ENCODE assay signal across 12 cellular contexts in the genomic region with DNA sequence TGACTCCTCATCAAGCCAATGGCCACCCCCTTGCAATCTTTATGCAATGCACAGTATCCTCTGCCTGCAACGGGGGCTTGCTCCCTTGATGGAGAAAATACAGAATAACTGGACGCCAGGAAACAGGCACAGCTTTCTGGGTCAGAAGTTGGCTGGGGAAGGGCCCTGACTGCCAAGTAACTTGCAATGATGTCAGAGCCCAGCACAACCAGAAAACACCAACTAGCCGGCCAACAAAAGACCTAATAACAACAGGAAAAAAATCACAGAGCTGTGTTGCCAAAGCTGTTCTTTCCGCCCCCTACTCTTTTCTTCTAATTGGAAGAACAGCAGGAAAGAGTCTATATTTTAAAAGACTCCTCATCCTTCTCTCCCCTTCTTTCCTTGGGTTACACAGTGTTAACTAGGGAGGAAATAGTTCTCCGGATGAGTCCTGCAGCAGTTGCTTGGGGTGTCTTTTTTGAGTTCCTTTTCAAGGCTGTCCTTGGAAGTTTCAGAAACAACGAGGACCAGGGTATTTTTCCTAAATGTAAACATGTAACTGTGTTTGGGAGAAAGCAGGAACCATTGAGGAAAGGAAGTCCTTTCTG. TPM values are rescaled to one million over a fixed set of nuclear protein-coding genes. Genes with fewer than 3 reads are reported as not detected.
DNase-seq lines count a peak whose midpoint lies in the region; ATAC-seq and TF ChIP-seq lines count a peak whose summit lies in the region.
"Had no signal": no experiment of that assay in that cellular context is flagged by ENCODE, and none has a peak within 500 bp of the region (broad histone marks: within the 10 kb centered on the region; RNA-seq: fewer than 3 reads in every experiment).

No MANE protein-coding gene starts in this region.

- in situ Hi-C loops in G401 (cut with HindIII; ENCODE audit: low sequenced_read_pairs) = no loop called here

- ATAC-seq in left ventricle myocardium superior (no peak), HG02840 (IDR thresholded peaks at IDR 0.05; ENCODE audit: low FRiP score, unreplicated experiment) (no peak)
- ATAC-seq: activated CD8-positive, alpha-beta T cell treated with anti-CD3 and anti-CD28 coated beads for 36 hours; stimulated activated naive B cell treated with anti-CD40 and anti-IgM and Interleukin-4, amounts not matched to agents 10 μg/mL and 1 μg/mL and 100 μg/mL, for 72 hours had no signal

- TF ChIP-seq CTCF in cardiac fibroblast (IDR thresholded peaks at IDR 0.05; ENCODE audit: low read depth, low read length) = no peak

- intact Hi-C loops in left ventricle myocardium superior (cut with micrococcal nuclease) = no loop called here

- DNase-seq in G401 (ENCODE audit: low spot score) (peak; percentile 36), cardiac fibroblast (ENCODE audit: low read depth in 2 of 2) (peak; percentile 19 to 70), left ventricle myocardium superior (peak; percentile 35), putamen (ENCODE audit: low spot score) (peak; percentile 92), SKM-1 treated with dmso at 0.1 percent for 144 hours (lab: John Stamatoyannopoulos, UW; ENCODE audit: unreplicated experiment) (no peak), NCI-H2227 (lab: John Stamatoyannopoulos, UW; ENCODE audit: unreplicated experiment) (no peak), NCI-H524 treated with DMSO at 0.1 percent for 48 hours (lab: John Stamatoyannopoulos, UW) (no peak)
- DNase-seq: activated CD8-positive, alpha-beta T cell treated with anti-CD3 and anti-CD28 coated beads for 36 hours; NCI-H226; stimulated activated naive B cell treated with anti-CD40 and anti-IgM and Interleukin-4, amounts not matched to agents 10 μg/mL and 1 μg/mL and 100 μg/mL, for 72 hours had no signal

- no peak overlapping the region for H3K4me3 ChIP-seq in cardiac fibroblast (replicated peaks in 1 of 2; ENCODE audit: low read depth in 2 of 2, low read length in 2 of 2)
- H3K4me3 ChIP-seq: BLaER1 treated with 17β-estradiol and CSF1 and Interleukin-3, amounts not matched to agents 10 nM and 100 nM had no signal

RNA-seq across cellular contexts. Expression of a gene that starts 1.4 kb away (rescaled TPM):
- total RNA-seq in G401 (2014; rRNA removed; shearing (Covaris generic)) = not detected in 2 replicates
- 19.7 TPM for total RNA-seq in left ventricle myocardium superior
- total RNA-seq: activated CD8-positive, alpha-beta T cell treated with anti-CD3 and anti-CD28 coated beads for 36 hours had no signal

Comparison
In these comparisons a context has a peak if more than half of its experiments do, and no peak if none do; other contexts are left out.
1. DNase-seq: peak in G401 (single experiment), cardiac fibroblast (2 of 2), left ventricle myocardium superior (single experiment) and putamen (single experiment); none in SKM-1 treated with dmso at 0.1 percent for 144 hours (single experiment), NCI-H2227 (single experiment) and NCI-H524 treated with DMSO at 0.1 percent for 48 hours (single experiment).
2. RNA of a gene that starts 1.4 kb away (total RNA-seq): 19.7 TPM in left ventricle myocardium superior (single experiment); not detected in G401; every median in the first group is over 10 times any median in the second.